ENCODE assay signal across 39 cellular contexts in genomic region chr3:160574636-160575035, GRCh38.
"Had no signal": no experiment of that assay in that cellular context is flagged by ENCODE, and none has a peak within 500 bp of the region (broad histone marks: within the 10 kb centered on the region; RNA-seq: fewer than 3 reads in every experiment).

No MANE protein-coding gene starts in this region.

- DNase-seq: activated effector memory CD4-positive, alpha-beta T cell treated with anti-CD3 and anti-CD28 coated beads, Interleukin-2, amount 50 U/mL, for 16 hours; activated effector memory CD4-positive, alpha-beta T cell treated with Interleukin-2 at 50 U/mL for 16 hours; activated gamma-delta T cell treated with Interleukin-2 at 50 U/mL for 16 hours; activated naive CD4-positive, alpha-beta T cell; activated naive CD4-positive, alpha-beta T cell treated with anti-CD3 and anti-CD28 coated beads for 36 hours; activated naive CD4-positive, alpha-beta T cell treated with anti-CD3 and anti-CD28 coated beads, Interleukin-2, amount 10 ng/mL, durations not matched to agents 7 days and 5 days; activated naive CD4-positive, alpha-beta T cell treated with anti-CD3 and anti-CD28 coated beads, Interleukin-2, amount 50 U/mL, for 16 hours; activated naive CD4-positive, alpha-beta T cell treated with Interleukin-2 at 50 U/mL for 16 hours; activated naive CD8-positive, alpha-beta T cell treated with anti-CD3 and anti-CD28 coated beads for 36 hours; activated naive CD8-positive, alpha-beta T cell treated with anti-CD3 and anti-CD28 coated beads, Interleukin-2, amount 10 ng/mL, durations not matched to agents 7 days and 5 days; activated naive CD8-positive, alpha-beta T cell treated with anti-CD3 and anti-CD28 coated beads, Interleukin-2, amount 50 U/mL, for 24 hours; activated T-cell treated with anti-CD3 and anti-CD28 coated beads, Interleukin-2, amount 50 U/mL, for 1 hour; activated T-cell treated with anti-CD3 and anti-CD28 coated beads, Interleukin-2, amount 50 U/mL, for 24 hours; activated T-cell treated with anti-CD3 and anti-CD28 coated beads, Interleukin-2, amount 50 U/mL, for 4 hours; activated T-cell treated with anti-CD3 and anti-CD28 coated beads, Interleukin-2, amount 50 U/mL, for 48 hours; activated T-cell treated with anti-CD3 and anti-CD28 coated beads, Interleukin-2, amount 50 U/mL, for 72 hours; adrenal gland; amniotic stem cell; amygdala; anterior cingulate cortex; aorta; body of pancreas; brain microvascular endothelial cell; caudate nucleus; central memory CD4-positive, alpha-beta T cell; cerebellar nuclear complex had no signal

- H3K4me1 ChIP-seq: adrenal gland, ascending aorta, body of pancreas, breast epithelium had no signal

- H3K4me3 ChIP-seq: adrenal gland, ascending aorta, body of pancreas, breast epithelium, cardiac muscle cell had no signal

- FAIRE-seq: astrocyte, bronchial epithelial cell had no signal

- H3K9me3 Mint-ChIP-seq: activated naive CD4-positive, alpha-beta T cell treated with anti-CD3 and anti-CD28 coated beads, Interleukin-2, amount 10 ng/mL, durations not matched to agents 7 days and 5 days; activated naive CD4-positive, alpha-beta T cell treated with anti-CD3 and anti-CD28 coated beads, Interleukin-2, amount 50 U/mL, for 24 hours; activated naive CD8-positive, alpha-beta T cell treated with anti-CD3 and anti-CD28 coated beads, Interleukin-2, amount 10 ng/mL, durations not matched to agents 7 days and 5 days; activated T-cell treated with anti-CD3 and anti-CD28 coated beads, Interleukin-2, amount 50 U/mL, for 4 hours; activated T-cell treated with anti-CD3 and anti-CD28 coated beads, Interleukin-2, amount 50 U/mL, for 72 hours; activated T-helper 1 cell treated with anti-CD3 and anti-CD28 coated beads, Interleukin-12 subunit alpha, Interleukin-12 subunit beta, Interleukin-2, Interleukin-4 antibody, amounts not matched to agents 30 ng/mL and 10 ng/mL and 1 ng/mL, durations not matched to agents 14 hours and 24 hours and 36 hours; activated T-helper 17 cell treated with anti-CD3 and anti-CD28 coated beads, Interleukin-2, amount 50 U/mL, for 72 hours; activated T-helper 2 cell treated with anti-CD3 and anti-CD28 coated beads, Interferon-gamma antibody, Interleukin-2, Interleukin-4, amounts not matched to agents 10 μg/mL and 5 μg/mL and 100 μg/mL, durations not matched to agents 14 hours and 24 hours and 36 hours; central memory CD8-positive, alpha-beta T cell had no signal

- H3K27ac ChIP-seq: adrenal gland, ascending aorta, body of pancreas, brain microvascular endothelial cell, breast epithelium, cardiac muscle cell had no signal

- ATAC-seq: activated naive CD4-positive, alpha-beta T cell treated with anti-CD3 and anti-CD28 coated beads, Interleukin-2, amount 50 U/mL, for 72 hours; activated naive CD8-positive, alpha-beta T cell treated with anti-CD3 and anti-CD28 coated beads, Interleukin-2, amount 50 U/mL, for 24 hours; activated T-cell treated with anti-CD3 and anti-CD28 coated beads, Interleukin-2, amount 50 U/mL, for 4 hours; activated T-cell treated with anti-CD3 and anti-CD28 coated beads, Interleukin-2, amount 50 U/mL, for 72 hours; activated T-helper 17 cell treated with anti-CD3 and anti-CD28 coated beads, Interleukin-2, amount 50 U/mL, for 72 hours; body of pancreas had no signal

- H3K27me3 ChIP-seq: adrenal gland, ascending aorta, body of pancreas, brain microvascular endothelial cell, breast epithelium, cardiac muscle cell had no signal

- H3K36me3 Mint-ChIP-seq: activated naive CD4-positive, alpha-beta T cell treated with anti-CD3 and anti-CD28 coated beads, Interleukin-2, amount 10 ng/mL, durations not matched to agents 7 days and 5 days; activated naive CD4-positive, alpha-beta T cell treated with anti-CD3 and anti-CD28 coated beads, Interleukin-2, amount 50 U/mL, for 72 hours; activated naive CD8-positive, alpha-beta T cell treated with anti-CD3 and anti-CD28 coated beads, Interleukin-2, amount 10 ng/mL, durations not matched to agents 7 days and 5 days had no signal

- H3K4me3 Mint-ChIP-seq: activated naive CD4-positive, alpha-beta T cell treated with anti-CD3 and anti-CD28 coated beads for 36 hours; activated naive CD4-positive, alpha-beta T cell treated with anti-CD3 and anti-CD28 coated beads, Interleukin-2, amount 10 ng/mL, durations not matched to agents 7 days and 5 days; activated naive CD4-positive, alpha-beta T cell treated with anti-CD3 and anti-CD28 coated beads, Interleukin-2, amount 50 U/mL, for 24 hours; activated naive CD8-positive, alpha-beta T cell; activated naive CD8-positive, alpha-beta T cell treated with anti-CD3 and anti-CD28 coated beads for 36 hours; activated naive CD8-positive, alpha-beta T cell treated with anti-CD3 and anti-CD28 coated beads, Interleukin-2, amount 10 ng/mL, durations not matched to agents 7 days and 5 days; activated naive CD8-positive, alpha-beta T cell treated with anti-CD3 and anti-CD28 coated beads, Interleukin-2, amount 50 U/mL, for 24 hours; activated T-cell treated with anti-CD3 and anti-CD28 coated beads, Interleukin-2, amount 50 U/mL, for 24 hours; activated T-cell treated with anti-CD3 and anti-CD28 coated beads, Interleukin-2, amount 50 U/mL, for 4 hours; activated T-cell treated with anti-CD3 and anti-CD28 coated beads, Interleukin-2, amount 50 U/mL, for 72 hours; activated T-helper 1 cell treated with anti-CD3 and anti-CD28 coated beads, Interleukin-12 subunit alpha, Interleukin-12 subunit beta, Interleukin-2, Interleukin-4 antibody, amounts not matched to agents 30 ng/mL and 10 ng/mL and 1 ng/mL, durations not matched to agents 14 hours and 24 hours and 36 hours; activated T-helper 17 cell treated with anti-CD3 and anti-CD28 coated beads, Interleukin-2, amount 50 U/mL, for 72 hours; brain; central memory CD8-positive, alpha-beta T cell had no signal

- H3K9me3 ChIP-seq: adrenal gland, ascending aorta, body of pancreas, breast epithelium had no signal

- H3K27ac Mint-ChIP-seq: activated naive CD4-positive, alpha-beta T cell treated with anti-CD3 and anti-CD28 coated beads for 36 hours; activated naive CD4-positive, alpha-beta T cell treated with anti-CD3 and anti-CD28 coated beads, Interleukin-2, amount 10 ng/mL, durations not matched to agents 7 days and 5 days; activated naive CD4-positive, alpha-beta T cell treated with anti-CD3 and anti-CD28 coated beads, Interleukin-2, amount 50 U/mL, for 24 hours; activated naive CD4-positive, alpha-beta T cell treated with anti-CD3 and anti-CD28 coated beads, Interleukin-2, amount 50 U/mL, for 72 hours; activated naive CD8-positive, alpha-beta T cell; activated naive CD8-positive, alpha-beta T cell treated with anti-CD3 and anti-CD28 coated beads for 36 hours; activated naive CD8-positive, alpha-beta T cell treated with anti-CD3 and anti-CD28 coated beads, Interleukin-2, amount 10 ng/mL, durations not matched to agents 7 days and 5 days; activated naive CD8-positive, alpha-beta T cell treated with anti-CD3 and anti-CD28 coated beads, Interleukin-2, amount 50 U/mL, for 24 hours; activated T-cell treated with anti-CD3 and anti-CD28 coated beads, Interleukin-2, amount 50 U/mL, for 24 hours; activated T-cell treated with anti-CD3 and anti-CD28 coated beads, Interleukin-2, amount 50 U/mL, for 72 hours; activated T-helper 1 cell treated with anti-CD3 and anti-CD28 coated beads, Interleukin-12 subunit alpha, Interleukin-12 subunit beta, Interleukin-2, Interleukin-4 antibody, amounts not matched to agents 30 ng/mL and 10 ng/mL and 1 ng/mL, durations not matched to agents 14 hours and 24 hours and 36 hours; activated T-helper 17 cell treated with anti-CD3 and anti-CD28 coated beads, Interleukin-2, amount 50 U/mL, for 72 hours; activated T-helper 2 cell treated with anti-CD3 and anti-CD28 coated beads, Interferon-gamma antibody, Interleukin-2, Interleukin-4, amounts not matched to agents 10 μg/mL and 5 μg/mL and 100 μg/mL, durations not matched to agents 14 hours and 24 hours and 36 hours; brain had no signal

- H3K4me1 Mint-ChIP-seq: activated naive CD4-positive, alpha-beta T cell treated with anti-CD3 and anti-CD28 coated beads, Interleukin-2, amount 50 U/mL, for 24 hours; activated naive CD8-positive, alpha-beta T cell treated with anti-CD3 and anti-CD28 coated beads, Interleukin-2, amount 50 U/mL, for 24 hours; activated T-helper 17 cell treated with anti-CD3 and anti-CD28 coated beads, Interleukin-2, amount 50 U/mL, for 72 hours; central memory CD8-positive, alpha-beta T cell had no signal

- H3K36me3 ChIP-seq: adrenal gland, ascending aorta, brain microvascular endothelial cell, breast epithelium, cardiac muscle cell had no signal
